ENCODE assay signal across 8 cellular contexts in the genomic region with DNA sequence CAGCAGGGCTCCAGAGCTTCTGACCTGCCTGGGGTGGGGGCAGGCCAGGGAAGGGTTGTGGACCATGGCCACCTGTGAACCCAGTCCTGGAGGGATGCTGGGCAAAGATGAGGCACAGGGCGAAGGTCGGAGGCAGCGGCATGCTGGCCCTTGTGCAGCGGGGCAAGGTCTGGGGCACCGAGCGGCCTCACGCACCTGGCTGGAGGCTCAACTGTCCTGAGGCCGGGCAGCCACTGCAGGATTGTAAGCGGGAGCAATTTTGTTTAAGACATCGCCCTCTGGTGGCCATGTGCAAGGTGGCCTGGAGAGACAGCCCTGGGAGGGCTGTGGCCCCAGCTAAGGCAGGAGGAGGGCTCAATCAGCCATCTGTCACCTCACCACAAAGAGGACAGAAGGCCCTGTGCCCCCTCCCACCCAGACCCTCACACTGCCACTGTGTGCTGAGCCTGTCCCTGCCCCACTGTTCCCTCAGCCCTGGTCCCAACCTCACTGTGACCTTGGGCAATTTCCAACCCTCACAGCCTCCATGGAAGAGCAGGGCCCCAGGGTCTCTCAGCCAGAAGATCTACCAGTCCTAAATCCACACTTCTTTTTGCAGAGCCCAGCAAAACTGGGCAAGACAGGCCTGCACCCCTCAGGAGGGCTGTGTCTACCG. TPM values are rescaled to one million over a fixed set of nuclear protein-coding genes. Genes with fewer than 3 reads are reported as not detected.
DNase-seq lines count a peak whose midpoint lies in the region; ATAC-seq and TF ChIP-seq lines count a peak whose summit lies in the region.

No MANE protein-coding gene starts in this region.

- no peaks in the 10 kb centered on the region for H3K9me3 ChIP-seq in lung (ENCODE audit: control insufficient read depth in 2 of 2, insufficient read depth in 1 of 2, low read length in 1 of 2)

- no peaks in the 10 kb centered on the region for H3K27me3 ChIP-seq in dorsolateral prefrontal cortex
- no peaks in the 10 kb centered on the region for H3K27me3 ChIP-seq in lung (ENCODE audit: control insufficient read depth, insufficient read depth)

- WGBS in lung, 2 donors, result 33 to 37% methylated on average over 11 of the region's 11 CpGs

- intact Hi-C loops in dorsolateral prefrontal cortex (cut with DNase I), result loop anchor here (5.0 to 10.0 kb wide), 4 partner anchors 87 to 1022 kb away; a partner anchor contains a TSS

- TF ChIP-seq CTCF in GM12865 (IDR thresholded peaks at IDR 0.05; ENCODE audit: insufficient read depth, low read depth, low read length, missing control alignments) (peak; percentile 90), dorsolateral prefrontal cortex (IDR thresholded peaks at IDR 0.05 in 54 of 56, conservative IDR thresholded peaks at IDR 0.05 in 2 of 56; ENCODE audit: low read depth in 1 of 56, partially characterized antibody in 56 of 56) (peak; percentile 56 to 90 (median 82)), lung (IDR thresholded peaks at IDR 0.05; ENCODE audit: control extremely low read depth, extremely low read depth) (peak; percentile 68)

- H3K36me3 ChIP-seq in lung (ENCODE audit: control insufficient read depth in 2 of 2, insufficient read depth in 2 of 2, low read length in 2 of 2), result no peaks in the 10 kb centered on the region

- DNase-seq in GM12865 (ENCODE audit: low read depth) (peak; percentile 79), NCI-H69 (lab: John Stamatoyannopoulos, UW) (peak; percentile 82), dorsolateral prefrontal cortex (peak in 9 of 10 donors; percentile 50 to 79 (median 75)), lung (ENCODE audit: low spot score) (peak; percentile 71)
- peak; percentile 58 to 59 for DNase-seq in activated CD4-positive, alpha-beta T cell treated with anti-CD3 and anti-CD28 coated beads, Interleukin-2, amount 50 U/mL, for 4 hours
- DNase-seq in stimulated activated CD8-positive, alpha-beta memory T cell treated with anti-CD3 and anti-CD28 coated beads, Interleukin-12 subunit alpha, Interleukin-12 subunit beta, amount 100 ng/mL, for 4 hours (ENCODE audit: low read depth), result peak; percentile 25

- ATAC-seq in HG03378 (IDR thresholded peaks at IDR 0.05; ENCODE audit: unreplicated experiment) (peak; percentile 60), lung (ENCODE audit: insufficient read depth, low FRiP score) (no peak), GM19324 (IDR thresholded peaks at IDR 0.05; ENCODE audit: low FRiP score, unreplicated experiment) (no peak)

- H3K4me1 ChIP-seq in lung (ENCODE audit: control insufficient read depth in 2 of 2, insufficient read depth in 2 of 2, low read length in 2 of 2), result no peaks in the 10 kb centered on the region

- H3K4me3 ChIP-seq in GM12865 (ENCODE audit: low read depth, low read length) (no peak overlapping the region), dorsolateral prefrontal cortex (no peak overlapping the region), lung (no peak overlapping the region)

- H3K27ac ChIP-seq in dorsolateral prefrontal cortex (peak overlapping the region in 41 of 59 donors; percentile 1 to 82 (median 57)), lung (ENCODE audit: low read depth in 1 of 2, low read length in 1 of 2) (peak overlapping the region in 1 of 2 donors; percentile 3)

RNA-seq across cellular contexts. Expression of a gene that starts 46.3 kb away (rescaled TPM):
- total RNA-seq in dorsolateral prefrontal cortex (10 to 100 TPM; 19.2 to 39.2 (median 24.6) TPM), lung (10 to 100 TPM; 28.9 to 38.7 TPM)
- 10 to 100 TPM; 37.2 to 53.2 TPM for polyA plus RNA-seq in lung

RNA-seq across cellular contexts. Expression of a gene that starts 53.9 kb away (rescaled TPM):
- total RNA-seq in dorsolateral prefrontal cortex, result 10 to 100 TPM in 1 of 120 experiments, 1 to 10 TPM in 119; 1.9 to 10.3 (median 5.3) TPM
- 10 to 100 TPM; 15.9 to 23.6 TPM for total RNA-seq in lung
- 10 to 100 TPM in 1 of 2 donors, 1 to 10 TPM in 1; 5.2 to 12.5 TPM for polyA plus RNA-seq in lung

Comparison
In these comparisons a context has a peak if more than half of its experiments do, and no peak if none do; other contexts are left out.
1. DNase-seq: peak in every context shown above with its lines; median percentile 82 in NCI-H69; 79 in GM12865; 75 in dorsolateral prefrontal cortex; 71 in lung; 58 in activated CD4-positive, alpha-beta T cell treated with anti-CD3 and anti-CD28 coated beads, Interleukin-2, amount 50 U/mL, for 4 hours; 25 in stimulated activated CD8-positive, alpha-beta memory T cell treated with anti-CD3 and anti-CD28 coated beads, Interleukin-12 subunit alpha, Interleukin-12 subunit beta, amount 100 ng/mL, for 4 hours.